Comparison of ENCODE assay signal across 8 cellular contexts in the genomic region with DNA sequence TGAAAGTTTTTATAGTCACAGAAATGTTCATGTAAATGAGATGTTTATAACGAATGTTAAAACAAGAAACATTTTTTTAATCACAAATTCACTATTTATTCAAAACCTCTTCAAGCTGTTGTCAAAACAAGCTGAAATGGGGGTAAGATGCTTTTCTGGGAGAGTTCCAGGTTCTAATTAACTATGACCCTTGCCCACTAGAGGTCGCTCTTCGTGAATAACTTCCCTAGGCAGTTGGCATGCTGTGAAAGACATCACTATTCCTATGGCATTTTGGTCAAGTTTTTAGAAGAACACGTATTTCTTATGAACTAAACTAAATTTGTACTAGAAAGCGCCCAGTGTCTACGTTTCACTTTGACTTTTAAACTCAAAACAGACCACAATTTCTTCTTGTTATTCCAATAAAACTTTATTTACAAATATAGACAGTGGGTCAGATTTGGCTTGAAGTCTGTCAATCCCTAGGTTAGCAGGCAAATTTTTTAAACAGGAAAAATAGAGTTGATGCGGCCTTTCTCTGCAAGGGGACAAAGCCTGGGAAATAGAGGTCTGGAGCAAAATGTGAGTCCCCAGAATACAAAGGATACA.
A peak's percentile ranks its signal among the peaks of the same experiment; 100 is the strongest.
DNase-seq lines count a peak whose midpoint lies in the region; ATAC-seq and TF ChIP-seq lines count a peak whose summit lies in the region.

No MANE protein-coding gene starts in this region.

- no peaks in the 10 kb centered on the region for H3K79me2 ChIP-seq in mesendoderm (ENCODE audit: control insufficient read depth, insufficient read depth, low read length)

- peaks cover 3% of the 10 kb centered on the region for H3K4me1 Mint-ChIP-seq in chondrocyte (ENCODE audit: low read depth)

- no peak overlapping the region for H4K8ac ChIP-seq in mesendoderm (ENCODE audit: low read depth, low read length)

- peaks cover 12% of the 10 kb centered on the region for H3K9me3 Mint-ChIP-seq in chondrocyte (ENCODE audit: low read depth)

- no peaks in the 10 kb centered on the region for H3K27me3 ChIP-seq in cardiac muscle cell
- H3K27me3 ChIP-seq in mesendoderm (ENCODE audit: insufficient read depth, low read length, poor library complexity), result no peaks in the 10 kb centered on the region
- H3K27me3 ChIP-seq in thyroid gland, result no peaks in the 10 kb centered on the region

- intact Hi-C loops in Right ventricle myocardium inferior (cut with DNase I), result loop anchor here (2.0 to 10.0 kb wide), 4 partner anchors 122 to 289 kb away; no protein-coding TSS in a partner anchor
- intact Hi-C loops in thyroid gland (cut with DNase I), result loop anchor here (5.0 kb wide), 1 partner anchor 162 kb away; no protein-coding TSS in a partner anchor

- H3K4ac ChIP-seq in mesendoderm (ENCODE audit: low read depth, low read length), result no peak overlapping the region

- no peak overlapping the region for H2AK5ac ChIP-seq in mesendoderm (ENCODE audit: low read length)

- no peak overlapping the region for H3K4me3 ChIP-seq in cardiac muscle cell
- no peak overlapping the region for H3K4me3 ChIP-seq in mesendoderm (ENCODE audit: low read length)
- no peak overlapping the region for H3K4me3 ChIP-seq in thyroid gland (replicated peaks in 1 of 3)

- no peak overlapping the region for H3K9ac ChIP-seq in mesendoderm (ENCODE audit: low read length)

- H3K4me3 Mint-ChIP-seq in chondrocyte (ENCODE audit: unreplicated experiment), result no peak overlapping the region

- no peak overlapping the region for H3K4me2 ChIP-seq in mesendoderm (ENCODE audit: low read length)

- H3K27ac ChIP-seq in cardiac muscle cell, result no peak overlapping the region
- H3K27ac ChIP-seq in mesendoderm (ENCODE audit: low read depth, low read length), result no peak overlapping the region
- H3K27ac ChIP-seq in thyroid gland, result no peak overlapping the region

- H3K23ac ChIP-seq in mesendoderm (ENCODE audit: low read length), result no peak overlapping the region

- no CpG with 5 or more reads among the region's 7 CpGs for WGBS in mesendoderm (ENCODE audit: extremely low coverage, insufficient coverage, low lambda C conversion rate)
- 37 to 46% methylated on average over 7 of the region's 7 CpGs for WGBS in thyroid gland, 2 donors

- TF ChIP-seq CTCF in cardiac muscle cell (IDR thresholded peaks at IDR 0.05; ENCODE audit: low read depth, low read length) (peak; percentile 68), chondrocyte (IDR thresholded peaks at IDR 0.05) (peak; percentile 85), thyroid gland (IDR thresholded peaks at IDR 0.05) (peak; percentile 34 to 51 (median 46))

- no peaks in the 10 kb centered on the region for H3K9me3 ChIP-seq in cardiac muscle cell (ENCODE audit: low read depth)
- no peaks in the 10 kb centered on the region for H3K9me3 ChIP-seq in thyroid gland

- no peak overlapping the region for H2BK15ac ChIP-seq in mesendoderm (replicated peaks; ENCODE audit: low read depth)

- DNase-seq in cardiac muscle cell (ENCODE audit: low read depth in 1 of 2, low spot score in 1 of 2) (peak; percentile 78 to 88), Right ventricle myocardium inferior (ENCODE audit: missing footprints) (no peak), NCI-H1048 (lab: John Stamatoyannopoulos, UW) (peak; percentile 56), T1000 (lab: John Stamatoyannopoulos, UW) (peak; percentile 19), chondrocyte (ENCODE audit: low spot score) (no peak), mesendoderm (peak; percentile 80), thyroid gland (peak in 1 of 2 donors; percentile 36)

- H4K5ac ChIP-seq in mesendoderm (ENCODE audit: low read length), result no peak overlapping the region

- no peaks in the 10 kb centered on the region for H3K27me3 Mint-ChIP-seq in chondrocyte (ENCODE audit: low read depth)

- H3K79me1 ChIP-seq in mesendoderm (ENCODE audit: low read length), result no peaks in the 10 kb centered on the region

- ATAC-seq in Right ventricle myocardium inferior, result no peak
- no peak for ATAC-seq in GM18870 (IDR thresholded peaks at IDR 0.05; ENCODE audit: unreplicated experiment)

- no peak overlapping the region for H2BK120ac ChIP-seq in mesendoderm (ENCODE audit: low read depth, low read length)

- no peak overlapping the region for H2BK5ac ChIP-seq in mesendoderm (ENCODE audit: low read length)

- H3K36me3 Mint-ChIP-seq in chondrocyte (ENCODE audit: low read depth), result peaks cover 11% of the 10 kb centered on the region

- H3K27ac Mint-ChIP-seq in chondrocyte (ENCODE audit: unreplicated experiment), result no peak overlapping the region

- H3K56ac ChIP-seq in mesendoderm (ENCODE audit: low read length), result no peak overlapping the region

- H3K4me1 ChIP-seq in cardiac muscle cell (ENCODE audit: low read depth), result no peaks in the 10 kb centered on the region
- no peaks in the 10 kb centered on the region for H3K4me1 ChIP-seq in mesendoderm (ENCODE audit: control insufficient read depth, low read depth, low read length)
- peaks cover 6 to 9% of the 10 kb centered on the region in 2 donors for H3K4me1 ChIP-seq in thyroid gland

- TF ChIP-seq POLR2A in thyroid gland (IDR thresholded peaks at IDR 0.05), result no peak

- H3K18ac ChIP-seq in mesendoderm (ENCODE audit: low read length), result no peak overlapping the region

- no peaks in the 10 kb centered on the region for H3K36me3 ChIP-seq in cardiac muscle cell
- no peaks in the 10 kb centered on the region for H3K36me3 ChIP-seq in mesendoderm (ENCODE audit: control insufficient read depth, insufficient read depth, low read length)
- H3K36me3 ChIP-seq in thyroid gland, result no peaks in the 10 kb centered on the region

Comparison
In these comparisons a context has a peak if more than half of its experiments do, and no peak if none do; other contexts are left out.
1. DNase-seq: peak in cardiac muscle cell (2 of 2), NCI-H1048 (single experiment), T1000 (single experiment) and mesendoderm (single experiment); none in Right ventricle myocardium inferior (single experiment) and chondrocyte (single experiment).
2. Peak in every context shown above with its lines, with median percentiles within 50 percentile points of each other: CTCF ChIP-seq.